ENCODE assay signal across 30 cellular contexts in the genomic region with DNA sequence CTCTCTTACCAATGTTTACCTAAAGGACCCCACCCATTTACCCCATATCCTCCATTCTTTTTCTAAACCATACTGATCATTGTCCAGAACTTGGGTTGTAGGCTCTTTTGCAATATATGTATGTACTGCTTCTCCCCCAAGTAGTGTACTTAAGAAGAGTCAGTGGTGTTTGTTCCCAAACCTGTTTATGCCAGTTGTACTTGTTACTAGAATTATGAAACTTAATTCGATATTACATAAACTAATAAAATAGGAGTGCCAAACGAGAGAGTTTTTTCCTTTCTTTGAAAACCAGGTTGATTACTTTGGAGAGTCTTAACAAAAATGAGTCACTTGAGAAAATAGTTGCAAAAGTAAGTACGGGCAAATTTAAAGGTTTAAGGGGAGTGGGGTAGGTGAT.
"Had no signal": no experiment of that assay in that cellular context is flagged by ENCODE, and none has a peak within 500 bp of the region (broad histone marks: within the 10 kb centered on the region; RNA-seq: fewer than 3 reads in every experiment).

No MANE protein-coding gene starts in this region.

- H3K36me3 ChIP-seq: adrenal gland, colonic mucosa, heart right ventricle, left ventricle myocardium inferior, neutrophil, tibial artery, WERI-Rb-1 had no signal

- ATAC-seq: effector memory CD8-positive, alpha-beta T cell; foreskin keratinocyte; heart right ventricle; mucosa of descending colon; natural killer cell treated with Interleukin-12 subunit alpha and Interleukin-12 subunit beta and Interleukin-15 and Interleukin-18, amount 100 ng/mL, for 72 hours; sciatic nerve; stimulated activated naive CD8-positive, alpha-beta T cell treated with anti-CD3 and anti-CD28 coated beads, Interleukin-15, Interleukin-2, amounts not matched to agents 100 U/mL and 50 U/mL, for 24 hours; T-helper 17 cell had no signal

- H3K27ac ChIP-seq: adrenal gland, colonic mucosa, foreskin keratinocyte, heart right ventricle, left ventricle myocardium inferior, neutrophil, skin epidermis, tibial artery, WERI-Rb-1 had no signal

- H3K27me3 Mint-ChIP-seq: progenitor cell of endocrine pancreas, T-helper 17 cell had no signal

- H3K4me1 Mint-ChIP-seq: activated CD4-positive, alpha-beta T cell treated with anti-CD3 and anti-CD28 coated beads, Interleukin-2, amount 10 ng/mL, durations not matched to agents 24 days and 14 days; T-helper 17 cell had no signal

- H3K4me3 Mint-ChIP-seq: activated CD4-positive, alpha-beta memory T cell treated with anti-CD3 and anti-CD28 coated beads for 36 hours; activated CD4-positive, alpha-beta T cell treated with anti-CD3 and anti-CD28 coated beads, Interleukin-2, amount 10 ng/mL, durations not matched to agents 24 days and 14 days; activated naive CD4-positive, alpha-beta T cell treated with anti-CD3 and anti-CD28 coated beads for 36 hours; activated naive CD8-positive, alpha-beta T cell treated with anti-CD3 and anti-CD28 coated beads for 36 hours; activated T-helper 1 cell treated with anti-CD3 and anti-CD28 coated beads, Interleukin-12 subunit alpha, Interleukin-12 subunit beta, Interleukin-2, Interleukin-4 antibody, amounts not matched to agents 30 ng/mL and 10 ng/mL and 1 ng/mL, durations not matched to agents 14 hours and 24 hours and 36 hours; effector memory CD8-positive, alpha-beta T cell; natural killer cell treated with Interleukin-12 subunit alpha and Interleukin-12 subunit beta and Interleukin-15 and Interleukin-18, amount 100 ng/mL, for 72 hours; T-helper 17 cell had no signal

- H3K36me3 Mint-ChIP-seq: activated CD4-positive, alpha-beta memory T cell treated with anti-CD3 and anti-CD28 coated beads for 36 hours; activated naive CD8-positive, alpha-beta T cell treated with anti-CD3 and anti-CD28 coated beads for 36 hours; natural killer cell treated with Interleukin-12 subunit alpha and Interleukin-12 subunit beta and Interleukin-15 and Interleukin-18, amount 100 ng/mL, for 72 hours had no signal

- H3K9me3 ChIP-seq: adrenal gland, colonic mucosa, heart right ventricle, left ventricle myocardium inferior, mucosa of descending colon, neutrophil, tibial artery had no signal

- H3K4me1 ChIP-seq: colonic mucosa, foreskin keratinocyte had no signal

- DNase-seq: activated CD4-positive, alpha-beta memory T cell treated with anti-CD3 and anti-CD28 coated beads for 36 hours; activated CD4-positive, alpha-beta T cell treated with anti-CD3 and anti-CD28 coated beads, Interleukin-2, amount 10 ng/mL, durations not matched to agents 24 days and 14 days; activated CD4-positive, CD25-positive, alpha-beta regulatory T cell treated with anti-CD3 and anti-CD28 coated beads, Interleukin-2, amount 50 U/mL, for 72 hours; activated CD8-positive, alpha-beta memory T cell treated with anti-CD3 and anti-CD28 coated beads, Interleukin-2, amount 50 U/mL, for 4 hours; activated effector memory CD4-positive, alpha-beta T cell treated with anti-CD3 and anti-CD28 coated beads, Interleukin-2, amount 50 U/mL, for 16 hours; activated naive CD4-positive, alpha-beta T cell treated with anti-CD3 and anti-CD28 coated beads for 36 hours; activated naive CD8-positive, alpha-beta T cell treated with anti-CD3 and anti-CD28 coated beads for 36 hours; activated T-cell treated with anti-CD3 and anti-CD28 coated beads, Interleukin-2, amount 50 U/mL, for 1 hour; adrenal gland; colonic mucosa; effector memory CD8-positive, alpha-beta T cell; heart right ventricle; kidney glomerular epithelial cell; left ventricle myocardium inferior; mucosa of descending colon; stimulated activated CD4-positive, alpha-beta T cell treated with anti-CD3 and anti-CD28 coated beads, Interleukin-12 subunit alpha, Interleukin-12 subunit beta, amount 100 ng/mL, for 4 hours; stimulated activated CD4-positive, alpha-beta T cell treated with anti-CD3 and anti-CD28 coated beads, Interleukin-4, amount 100 ng/mL, for 1 hour; stimulated activated naive CD8-positive, alpha-beta T cell treated with anti-CD3 and anti-CD28 coated beads, Interleukin-15, Interleukin-2, amounts not matched to agents 100 U/mL and 50 U/mL, for 24 hours; T-helper 17 cell; T1000; tibial artery; WERI-Rb-1 had no signal

- H3K27ac Mint-ChIP-seq: activated CD4-positive, alpha-beta memory T cell treated with anti-CD3 and anti-CD28 coated beads for 36 hours; activated CD4-positive, alpha-beta T cell treated with anti-CD3 and anti-CD28 coated beads, Interleukin-2, amount 10 ng/mL, durations not matched to agents 24 days and 14 days; activated naive CD4-positive, alpha-beta T cell treated with anti-CD3 and anti-CD28 coated beads for 36 hours; activated naive CD8-positive, alpha-beta T cell treated with anti-CD3 and anti-CD28 coated beads for 36 hours; activated T-helper 1 cell treated with anti-CD3 and anti-CD28 coated beads, Interleukin-12 subunit alpha, Interleukin-12 subunit beta, Interleukin-2, Interleukin-4 antibody, amounts not matched to agents 30 ng/mL and 10 ng/mL and 1 ng/mL, durations not matched to agents 14 hours and 24 hours and 36 hours; effector memory CD8-positive, alpha-beta T cell; natural killer cell treated with Interleukin-12 subunit alpha and Interleukin-12 subunit beta and Interleukin-15 and Interleukin-18, amount 100 ng/mL, for 72 hours; progenitor cell of endocrine pancreas; T-helper 17 cell had no signal

- H3K4me3 ChIP-seq: adrenal gland, colonic mucosa, heart right ventricle, left ventricle myocardium inferior, lung, mucosa of descending colon, skin epidermis, tibial artery had no signal

- H3K9me3 Mint-ChIP-seq: activated CD4-positive, alpha-beta memory T cell treated with anti-CD3 and anti-CD28 coated beads for 36 hours; activated CD4-positive, alpha-beta T cell treated with anti-CD3 and anti-CD28 coated beads, Interleukin-2, amount 10 ng/mL, durations not matched to agents 24 days and 14 days; activated naive CD4-positive, alpha-beta T cell treated with anti-CD3 and anti-CD28 coated beads for 36 hours; activated naive CD8-positive, alpha-beta T cell treated with anti-CD3 and anti-CD28 coated beads for 36 hours; activated T-helper 1 cell treated with anti-CD3 and anti-CD28 coated beads, Interleukin-12 subunit alpha, Interleukin-12 subunit beta, Interleukin-2, Interleukin-4 antibody, amounts not matched to agents 30 ng/mL and 10 ng/mL and 1 ng/mL, durations not matched to agents 14 hours and 24 hours and 36 hours; effector memory CD8-positive, alpha-beta T cell; natural killer cell treated with Interleukin-12 subunit alpha and Interleukin-12 subunit beta and Interleukin-15 and Interleukin-18, amount 100 ng/mL, for 72 hours had no signal
